Comparison of ENCODE assay signal across 8 cellular contexts in genomic region chr11:65887723-65888162, GRCh38. TPM values are rescaled to one million over a fixed set of nuclear protein-coding genes. Genes with fewer than 3 reads are reported as not detected.
DNase-seq lines count a peak whose midpoint lies in the region; ATAC-seq and TF ChIP-seq lines count a peak whose summit lies in the region.

No MANE protein-coding gene starts in this region.

- H3K4me1 ChIP-seq in fibroblast of lung (ENCODE audit: control insufficient read depth, extremely low read depth, insufficient read depth, low read length) (peaks cover 15% of the 10 kb centered on the region), rectal smooth muscle tissue (ENCODE audit: control insufficient read depth, insufficient read depth, low read length) (peaks cover 28% of the 10 kb centered on the region)

- H2AFZ ChIP-seq in fibroblast of lung (ENCODE audit: low read length): no peak overlapping the region

- H3K4me1 Mint-ChIP-seq in activated CD8-positive, alpha-beta memory T cell treated with anti-CD3 and anti-CD28 coated beads, Interleukin-2, amount 10 ng/mL, durations not matched to agents 7 days and 5 days: peaks cover 63% of the 10 kb centered on the region
- peaks cover 47% of the 10 kb centered on the region for H3K4me1 Mint-ChIP-seq in T-helper 17 cell

- H3K4me3 ChIP-seq in fibroblast of lung (replicated peaks in 1 of 4; ENCODE audit: control extremely low read depth in 1 of 4, insufficient read depth in 1 of 4, low read depth in 3 of 4, low read length in 4 of 4) (peak overlapping the region; percentile 49 to 85 (median 64)), rectal smooth muscle tissue (ENCODE audit: low read length) (peak overlapping the region; percentile 94)

- no peak for DNase-seq in activated CD8-positive, alpha-beta memory T cell treated with anti-CD3 and anti-CD28 coated beads, Interleukin-2, amount 10 ng/mL, durations not matched to agents 7 days and 5 days
- DNase-seq in activated CD8-positive, alpha-beta memory T cell treated with anti-CD3 and anti-CD28 coated beads for 24 hours: no peak
- DNase-seq in T-helper 17 cell: no peak
- no peak for DNase-seq in fibroblast of lung (ENCODE audit: low read depth in 2 of 2)
- DNase-seq in amniotic stem cell (lab: John Stamatoyannopoulos, UW): no peak
- no peak for DNase-seq in dedifferentiated amniotic fluid mesenchymal stem cell (ENCODE audit: extremely low spot score)
- no peak for DNase-seq in NCI-H1417 treated with DMSO at 0.1 percent for 48 hours (lab: John Stamatoyannopoulos, UW)

- H3K9ac ChIP-seq in fibroblast of lung (ENCODE audit: insufficient read depth, low read length): peak overlapping the region; percentile 65
- peak overlapping the region; percentile 70 for H3K9ac ChIP-seq in rectal smooth muscle tissue (ENCODE audit: low read length)

- TF ChIP-seq CTCF in fibroblast of lung (conservative IDR thresholded peaks at IDR 0.05 in 1 of 2, IDR thresholded peaks at IDR 0.05 in 1 of 2; ENCODE audit: low read depth in 1 of 2, low read length in 2 of 2): no peak

- H3K27ac Mint-ChIP-seq in activated CD8-positive, alpha-beta memory T cell treated with anti-CD3 and anti-CD28 coated beads, Interleukin-2, amount 10 ng/mL, durations not matched to agents 7 days and 5 days: peak overlapping the region; percentile 95
- H3K27ac Mint-ChIP-seq in T-helper 17 cell: peak overlapping the region; percentile 98

- ATAC-seq in activated CD8-positive, alpha-beta memory T cell treated with anti-CD3 and anti-CD28 coated beads, Interleukin-2, amount 10 ng/mL, durations not matched to agents 7 days and 5 days: no peak
- no peak for ATAC-seq in T-helper 17 cell

- H3K27me3 ChIP-seq in fibroblast of lung (ENCODE audit: control insufficient read depth, insufficient read depth, low read length): no peaks in the 10 kb centered on the region
- no peaks in the 10 kb centered on the region for H3K27me3 ChIP-seq in rectal smooth muscle tissue (ENCODE audit: control insufficient read depth, insufficient read depth, low read length)

- peaks cover 16% of the 10 kb centered on the region for H3K36me3 Mint-ChIP-seq in activated CD8-positive, alpha-beta memory T cell treated with anti-CD3 and anti-CD28 coated beads, Interleukin-2, amount 10 ng/mL, durations not matched to agents 7 days and 5 days
- H3K36me3 Mint-ChIP-seq in T-helper 17 cell (ENCODE audit: low read depth): peaks cover 3% of the 10 kb centered on the region

- H3K79me2 ChIP-seq in fibroblast of lung (ENCODE audit: control insufficient read depth, insufficient read depth, low read length): peaks cover 47% of the 10 kb centered on the region

- H3K9me3 ChIP-seq in T-helper 17 cell (ENCODE audit: control insufficient read depth, low read length, poor library complexity, severe bottlenecking) (no peaks in the 10 kb centered on the region), fibroblast of lung (ENCODE audit: control insufficient read depth, insufficient read depth, low read depth, low read length) (no peaks in the 10 kb centered on the region)

- H3K4me3 Mint-ChIP-seq in activated CD8-positive, alpha-beta memory T cell treated with anti-CD3 and anti-CD28 coated beads, Interleukin-2, amount 10 ng/mL, durations not matched to agents 7 days and 5 days: peak overlapping the region; percentile 96
- H3K4me3 Mint-ChIP-seq in T-helper 17 cell: peak overlapping the region; percentile 95

- H3K36me3 ChIP-seq in fibroblast of lung (ENCODE audit: control insufficient read depth, insufficient read depth, low read length): peaks cover 35% of the 10 kb centered on the region
- peaks cover 18% of the 10 kb centered on the region for H3K36me3 ChIP-seq in rectal smooth muscle tissue (ENCODE audit: control insufficient read depth, insufficient read depth, low read length)

- peak overlapping the region; percentile 96 for H3K4me2 ChIP-seq in fibroblast of lung (ENCODE audit: extremely low read depth, insufficient read depth, low read length)

- no peaks in the 10 kb centered on the region for H3K27me3 Mint-ChIP-seq in activated CD8-positive, alpha-beta memory T cell treated with anti-CD3 and anti-CD28 coated beads, Interleukin-2, amount 10 ng/mL, durations not matched to agents 7 days and 5 days
- no peaks in the 10 kb centered on the region for H3K27me3 Mint-ChIP-seq in T-helper 17 cell

- CTCF ChIA-PET in activated CD8-positive, alpha-beta memory T cell treated with anti-CD3 and anti-CD28 coated beads, Interleukin-2, amount 10 ng/mL, durations not matched to agents 7 days and 5 days (lab: Charles Lee): interaction anchor here (0.9 to 26.4 kb wide), 30 partner anchors 10 to 235 kb away, joined by 3 to 710 read pairs (median 7); partner anchors contain the start of genes AP5B1, BANF1, CFL1 and CTSW

- no peaks in the 10 kb centered on the region for H3K9me3 Mint-ChIP-seq in activated CD8-positive, alpha-beta memory T cell treated with anti-CD3 and anti-CD28 coated beads, Interleukin-2, amount 10 ng/mL, durations not matched to agents 7 days and 5 days (ENCODE audit: low read depth)

- no peaks in the 10 kb centered on the region for H4K20me1 ChIP-seq in fibroblast of lung (ENCODE audit: control insufficient read depth, extremely low read depth, insufficient read depth, low read length)

- H3K27ac ChIP-seq in fibroblast of lung (ENCODE audit: insufficient read depth, low read length) (peak overlapping the region; percentile 98), rectal smooth muscle tissue (ENCODE audit: low read depth, low read length) (peak overlapping the region; percentile 94)

RNA-seq across cellular contexts. Expression of gene FIBP, which starts 0.5 kb away (rescaled TPM):
- total RNA-seq in activated CD8-positive, alpha-beta memory T cell treated with anti-CD3 and anti-CD28 coated beads, Interleukin-2, amount 10 ng/mL, durations not matched to agents 7 days and 5 days: 100 to 1,000 TPM; 100 to 122 TPM
- 10 to 100 TPM; 27.7 to 30.4 TPM for total RNA-seq in T-helper 17 cell
- total RNA-seq in fibroblast of lung: 134 and 168 TPM in 2 replicates
- polyA plus RNA-seq in fibroblast of lung: 81.0 and 132 TPM in 2 replicates
- 102 and 166 TPM in 2 replicates for polyA plus RNA-seq in fibroblast of lung (2012)
- 125 and 200 TPM in 2 replicates for polyA minus RNA-seq in fibroblast of lung (ENCODE audit: low replicate concordance)

RNA-seq across cellular contexts. Expression of gene CCDC85B, which starts 2.7 kb away (rescaled TPM):
- total RNA-seq in activated CD8-positive, alpha-beta memory T cell treated with anti-CD3 and anti-CD28 coated beads, Interleukin-2, amount 10 ng/mL, durations not matched to agents 7 days and 5 days: 10 to 100 TPM; 82.3 to 94.1 TPM
- total RNA-seq in T-helper 17 cell (10 to 100 TPM; 27.4 to 28.0 TPM), fibroblast of lung (83.7 and 118 TPM in 2 replicates)
- polyA plus RNA-seq in fibroblast of lung: 18.1 and 20.6 TPM in 2 replicates
- 78.4 and 153 TPM in 2 replicates for polyA plus RNA-seq in fibroblast of lung (2012)
- 6.7 and 7.7 TPM in 2 replicates for polyA minus RNA-seq in fibroblast of lung (ENCODE audit: low replicate concordance)

RNA-seq across cellular contexts. Expression of gene CTSW, which starts 8.1 kb away (rescaled TPM):
- 100 to 1,000 TPM; 268 to 339 TPM for total RNA-seq in activated CD8-positive, alpha-beta memory T cell treated with anti-CD3 and anti-CD28 coated beads, Interleukin-2, amount 10 ng/mL, durations not matched to agents 7 days and 5 days
- total RNA-seq in T-helper 17 cell (10 to 100 TPM; 19.7 to 52.7 TPM), fibroblast of lung (not detected in 2 replicates)
- 0.10 TPM in 1 of 2 replicates, not detected in the other for polyA plus RNA-seq in fibroblast of lung
- 0.09 TPM in 1 of 2 replicates, not detected in the other for polyA plus RNA-seq in fibroblast of lung (2012)
- 0.30 TPM in 1 of 2 replicates, not detected in the other for polyA minus RNA-seq in fibroblast of lung (ENCODE audit: low replicate concordance)

RNA-seq across cellular contexts. Expression of gene FOSL1, which starts 12.4 kb away (rescaled TPM):
- 1 to 10 TPM; 2.7 to 6.0 TPM for total RNA-seq in activated CD8-positive, alpha-beta memory T cell treated with anti-CD3 and anti-CD28 coated beads, Interleukin-2, amount 10 ng/mL, durations not matched to agents 7 days and 5 days
- 1 to 10 TPM; 3.7 to 8.5 TPM for total RNA-seq in T-helper 17 cell
- total RNA-seq in fibroblast of lung: 7.4 and 8.8 TPM in 2 replicates
- 3.5 and 26.9 TPM in 2 replicates for polyA plus RNA-seq in fibroblast of lung
- 27.4 and 167 TPM in 2 replicates for polyA plus RNA-seq in fibroblast of lung (2012)
- polyA minus RNA-seq in fibroblast of lung (ENCODE audit: low replicate concordance): 54.5 and 239 TPM in 2 replicates

RNA-seq across cellular contexts. Expression of gene EFEMP2, which starts 15.1 kb away (rescaled TPM):
- total RNA-seq in activated CD8-positive, alpha-beta memory T cell treated with anti-CD3 and anti-CD28 coated beads, Interleukin-2, amount 10 ng/mL, durations not matched to agents 7 days and 5 days: 10 to 100 TPM in 1 of 2 experiments, 1 to 10 TPM in 1; 7.1 to 13.4 TPM
- total RNA-seq in T-helper 17 cell (1 to 10 TPM; 5.1 to 8.0 TPM), fibroblast of lung (48.0 and 74.0 TPM in 2 replicates)
- polyA plus RNA-seq in fibroblast of lung: 156 and 161 TPM in 2 replicates
- 183 and 220 TPM in 2 replicates for polyA plus RNA-seq in fibroblast of lung (2012)
- polyA minus RNA-seq in fibroblast of lung (ENCODE audit: low replicate concordance): 196 and 270 TPM in 2 replicates

Comparison
In these comparisons a context has a peak if more than half of its experiments do, and no peak if none do; other contexts are left out.
1. RNA of gene CTSW, which starts 8.1 kb away (total RNA-seq): 268 to 339 TPM in activated CD8-positive, alpha-beta memory T cell treated with anti-CD3 and anti-CD28 coated beads, Interleukin-2, amount 10 ng/mL, durations not matched to agents 7 days and 5 days and 19.7 to 52.7 TPM in T-helper 17 cell; not detected in fibroblast of lung; every median in the first group is over 10 times any median in the second.